Comparison of ENCODE assay signal across 12 cellular contexts in the genomic region with DNA sequence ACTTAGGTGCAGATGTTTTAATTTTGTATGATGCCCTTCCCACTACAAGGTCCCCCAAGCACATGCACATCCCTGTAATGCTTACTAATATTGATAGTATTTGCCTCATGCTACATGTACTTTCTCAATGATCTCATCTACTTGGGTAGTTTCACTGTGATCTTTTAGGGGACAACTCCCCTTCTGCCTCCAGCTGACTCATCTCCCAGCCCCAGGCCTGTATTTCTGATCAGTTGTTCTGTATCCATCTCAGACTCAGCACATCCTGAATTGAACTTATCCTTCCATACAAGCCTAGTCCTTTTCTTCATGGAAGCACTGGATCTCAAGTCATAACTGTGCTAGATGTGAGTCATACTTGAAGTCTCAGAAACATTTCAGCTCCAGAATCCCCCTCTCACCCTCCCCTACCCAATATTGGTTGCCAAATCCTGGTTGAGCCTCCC. TPM values are rescaled to one million over a fixed set of nuclear protein-coding genes. Genes with fewer than 3 reads are reported as not detected.
A peak's percentile ranks its signal among the peaks of the same experiment; 100 is the strongest.
DNase-seq lines count a peak whose midpoint lies in the region; ATAC-seq, FAIRE-seq and TF ChIP-seq lines count a peak whose summit lies in the region.
"Had no signal": no experiment of that assay in that cellular context is flagged by ENCODE, and none has a peak within 500 bp of the region (broad histone marks: within the 10 kb centered on the region; RNA-seq: fewer than 3 reads in every experiment).

No MANE protein-coding gene starts in this region.

- H3K9me3 Mint-ChIP-seq in CD14-positive monocyte: peaks cover 0 to 3% (median 0%) of the 10 kb centered on the region in 7 donors
- H3K9me3 Mint-ChIP-seq in activated T-helper 2 cell treated with anti-CD3 and anti-CD28 coated beads, Interferon-gamma antibody, Interleukin-2, Interleukin-4, amounts not matched to agents 10 μg/mL and 5 μg/mL and 100 μg/mL, durations not matched to agents 14 hours and 24 hours and 36 hours: no peaks in the 10 kb centered on the region

- no peak for DNase-seq in CD14-positive monocyte (ENCODE audit: low spot score)
- DNase-seq in GM19239 (ENCODE audit: insufficient read length, low spot score): peak; percentile 27
- no peak for DNase-seq in activated T-helper 2 cell treated with anti-CD3 and anti-CD28 coated beads, Interferon-gamma antibody, Interleukin-2, Interleukin-4, amounts not matched to agents 10 μg/mL and 5 μg/mL and 100 μg/mL, durations not matched to agents 14 hours and 24 hours and 36 hours (ENCODE audit: low spot score)
- DNase-seq in esophagus squamous epithelium (lab: John Stamatoyannopoulos, UW): no peak
- DNase-seq in Right ventricle myocardium inferior (ENCODE audit: missing footprints): no peak
- DNase-seq in activated gamma-delta T cell (lab: John Stamatoyannopoulos, UW): no peak
- no peak for DNase-seq in DMS79 treated with DMSO at 0.1 percent for 48 hours (lab: John Stamatoyannopoulos, UW)
- DNase-seq: DMS 273 treated with DMSO at 0.1 percent for 48 hours, NCI-H524 had no signal

- no peaks in the 10 kb centered on the region for H3K9me3 ChIP-seq in esophagus squamous epithelium
- H3K9me3 ChIP-seq: vagina had no signal

- FAIRE-seq in GM19239 (lab: Jason Lieb, UNC): peak; percentile 92

- TF ChIP-seq CTCF in CD14-positive monocyte (IDR thresholded peaks at IDR 0.05) (no peak), esophagus squamous epithelium (IDR thresholded peaks at IDR 0.05) (no peak)

- H3K4me3 ChIP-seq in esophagus squamous epithelium: no peak overlapping the region
- H3K4me3 ChIP-seq: cardiac muscle cell, vagina had no signal

- no peak overlapping the region for H3K27ac ChIP-seq in esophagus squamous epithelium
- H3K27ac ChIP-seq: cardiac muscle cell, vagina had no signal

- no peak for TF ChIP-seq POLR2A in esophagus squamous epithelium (IDR thresholded peaks at IDR 0.05)

- no peaks in the 10 kb centered on the region for H3K36me3 Mint-ChIP-seq in CD14-positive monocyte
- no peaks in the 10 kb centered on the region for H3K36me3 Mint-ChIP-seq in activated T-helper 2 cell treated with anti-CD3 and anti-CD28 coated beads, Interferon-gamma antibody, Interleukin-2, Interleukin-4, amounts not matched to agents 10 μg/mL and 5 μg/mL and 100 μg/mL, durations not matched to agents 14 hours and 24 hours and 36 hours (ENCODE audit: low read depth)

- ATAC-seq in HG03025 (IDR thresholded peaks at IDR 0.05; ENCODE audit: low FRiP score, unreplicated experiment) (peak; percentile 89), Right ventricle myocardium inferior (no peak)

- no peaks in the 10 kb centered on the region for H3K4me1 ChIP-seq in esophagus squamous epithelium
- H3K4me1 ChIP-seq: vagina had no signal

- H3K4me3 Mint-ChIP-seq in CD14-positive monocyte: no peak overlapping the region
- H3K4me3 Mint-ChIP-seq in activated T-helper 2 cell treated with anti-CD3 and anti-CD28 coated beads, Interferon-gamma antibody, Interleukin-2, Interleukin-4, amounts not matched to agents 10 μg/mL and 5 μg/mL and 100 μg/mL, durations not matched to agents 14 hours and 24 hours and 36 hours (ENCODE audit: low read depth): no peak overlapping the region

- H3K27me3 Mint-ChIP-seq in CD14-positive monocyte (ENCODE audit: low read depth in 3 of 3): peaks cover 0 to under 1% (median 0%) of the 10 kb centered on the region in 3 donors
- peaks cover 4% of the 10 kb centered on the region for H3K27me3 Mint-ChIP-seq in activated T-helper 2 cell treated with anti-CD3 and anti-CD28 coated beads, Interferon-gamma antibody, Interleukin-2, Interleukin-4, amounts not matched to agents 10 μg/mL and 5 μg/mL and 100 μg/mL, durations not matched to agents 14 hours and 24 hours and 36 hours (ENCODE audit: low read depth)

- H3K27me3 ChIP-seq in esophagus squamous epithelium: no peaks in the 10 kb centered on the region
- H3K27me3 ChIP-seq: cardiac muscle cell, vagina had no signal

- no peaks in the 10 kb centered on the region for H3K36me3 ChIP-seq in esophagus squamous epithelium
- H3K36me3 ChIP-seq: cardiac muscle cell, vagina had no signal

- intact Hi-C loops in CD14-positive monocyte (cut with micrococcal nuclease): no loop called here
- intact Hi-C loops in activated T-helper 2 cell treated with anti-CD3 and anti-CD28 coated beads, Interferon-gamma antibody, Interleukin-2, Interleukin-4, amounts not matched to agents 10 μg/mL and 5 μg/mL and 100 μg/mL, durations not matched to agents 14 hours and 24 hours and 36 hours (cut with micrococcal nuclease): loop anchor here (1.0 to 10.0 kb wide), 2 partner anchors 21 to 47 kb away; a partner anchor contains a TSS
- intact Hi-C loops in esophagus squamous epithelium (cut with DNase I): no loop called here
- intact Hi-C loops in Right ventricle myocardium inferior (cut with DNase I): no loop called here

- peaks cover 28% of the 10 kb centered on the region for H3K4me1 Mint-ChIP-seq in CD14-positive monocyte
- H3K4me1 Mint-ChIP-seq in activated T-helper 2 cell treated with anti-CD3 and anti-CD28 coated beads, Interferon-gamma antibody, Interleukin-2, Interleukin-4, amounts not matched to agents 10 μg/mL and 5 μg/mL and 100 μg/mL, durations not matched to agents 14 hours and 24 hours and 36 hours (ENCODE audit: low read depth): peaks cover 17% of the 10 kb centered on the region

- peak overlapping the region; percentile 1 to 72 (median 58) for H3K27ac Mint-ChIP-seq in CD14-positive monocyte
- peak overlapping the region; percentile 72 for H3K27ac Mint-ChIP-seq in activated T-helper 2 cell treated with anti-CD3 and anti-CD28 coated beads, Interferon-gamma antibody, Interleukin-2, Interleukin-4, amounts not matched to agents 10 μg/mL and 5 μg/mL and 100 μg/mL, durations not matched to agents 14 hours and 24 hours and 36 hours

RNA-seq across cellular contexts. Expression of a gene that starts 49.4 kb away (rescaled TPM):
- polyA plus RNA-seq in CD14-positive monocyte: 10 to 100 TPM; 10.8 to 11.6 TPM
- total RNA-seq in activated T-helper 2 cell treated with anti-CD3 and anti-CD28 coated beads, Interferon-gamma antibody, Interleukin-2, Interleukin-4, amounts not matched to agents 10 μg/mL and 5 μg/mL and 100 μg/mL, durations not matched to agents 14 hours and 24 hours and 36 hours: 54.9 and 55.9 TPM in 2 replicates
- total RNA-seq in esophagus squamous epithelium (10 to 100 TPM; 25.1 to 42.2 (median 31.8) TPM), Right ventricle myocardium inferior (22.7 TPM)
